ENCODE assay signal across 29 cellular contexts in the genomic region with DNA sequence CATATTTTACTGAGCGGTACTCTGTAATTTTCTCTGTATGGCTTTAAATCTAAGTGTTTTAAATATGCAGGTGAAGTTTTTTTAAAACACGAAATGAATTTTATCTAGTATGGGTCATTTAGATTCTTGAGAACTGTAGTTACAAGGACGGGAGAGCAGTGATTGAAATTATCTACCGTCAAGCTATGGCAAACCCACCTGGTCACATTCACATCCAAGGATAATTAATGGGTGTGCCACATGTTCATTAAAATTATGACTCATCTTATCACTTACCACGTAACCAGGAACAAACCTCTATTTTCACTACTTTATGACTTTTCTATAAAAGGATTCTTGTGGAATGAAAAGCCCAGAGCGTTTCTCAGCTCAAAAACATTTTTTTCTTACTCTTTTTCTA.
"Had no signal": no experiment of that assay in that cellular context is flagged by ENCODE, and none has a peak within 500 bp of the region (broad histone marks: within the 10 kb centered on the region; RNA-seq: fewer than 3 reads in every experiment).

No MANE protein-coding gene starts in this region.

- H3K27me3 ChIP-seq: adrenal gland, breast epithelium, cardiac muscle cell, colonic mucosa, esophagus squamous epithelium, gastroesophageal sphincter, heart right ventricle had no signal

- H3K4me3 ChIP-seq: adrenal gland, breast epithelium, cardiac muscle cell, colonic mucosa, esophagus squamous epithelium, gastroesophageal sphincter, heart right ventricle had no signal

- DNase-seq: activated CD4-positive, alpha-beta memory T cell treated with anti-CD3 and anti-CD28 coated beads for 36 hours; activated CD4-positive, alpha-beta T cell treated with anti-CD3 and anti-CD28 coated beads for 36 hours; activated CD4-positive, alpha-beta T cell treated with anti-CD3 and anti-CD28 coated beads, Interleukin-2, amount 10 ng/mL, durations not matched to agents 24 days and 14 days; activated CD4-positive, CD25-positive, alpha-beta regulatory T cell; activated CD4-positive, CD25-positive, alpha-beta regulatory T cell treated with anti-CD3 and anti-CD28 coated beads, Interleukin-2, amount 50 U/mL, for 72 hours; activated CD8-positive, alpha-beta memory T cell treated with anti-CD3 and anti-CD28 coated beads, Interleukin-2, amount 10 ng/mL, durations not matched to agents 7 days and 5 days; activated CD8-positive, alpha-beta memory T cell treated with anti-CD3 and anti-CD28 coated beads, Interleukin-2, amount 50 U/mL, for 4 hours; activated CD8-positive, alpha-beta T cell treated with anti-CD3 and anti-CD28 coated beads, Interleukin-2, amount 10 ng/mL, durations not matched to agents 7 days and 5 days; activated effector memory CD4-positive, alpha-beta T cell treated with anti-CD3 and anti-CD28 coated beads, Interleukin-2, amount 50 U/mL, for 16 hours; activated naive CD4-positive, alpha-beta T cell treated with anti-CD3 and anti-CD28 coated beads for 36 hours; activated naive CD8-positive, alpha-beta T cell treated with anti-CD3 and anti-CD28 coated beads for 36 hours; activated naive CD8-positive, alpha-beta T cell treated with anti-CD3 and anti-CD28 coated beads, Interleukin-2, amount 50 U/mL, for 24 hours; activated T-cell treated with anti-CD3 and anti-CD28 coated beads, Interleukin-2, amount 50 U/mL, for 1 hour; activated T-cell treated with anti-CD3 and anti-CD28 coated beads, Interleukin-2, amount 50 U/mL, for 48 hours; adrenal gland; amygdala; aorta; central memory CD4-positive, alpha-beta T cell; cerebellar nuclear complex; colonic mucosa; effector CD8-positive, alpha-beta T cell; esophagus squamous epithelium; foreskin melanocyte; heart right ventricle; T-helper 2 cell had no signal

- ATAC-seq: activated CD4-positive, alpha-beta T cell treated with anti-CD3 and anti-CD28 coated beads for 36 hours; activated CD8-positive, alpha-beta memory T cell treated with anti-CD3 and anti-CD28 coated beads, Interleukin-2, amount 10 ng/mL, durations not matched to agents 7 days and 5 days; activated CD8-positive, alpha-beta T cell treated with anti-CD3 and anti-CD28 coated beads, Interleukin-2, amount 10 ng/mL, durations not matched to agents 7 days and 5 days; activated naive CD8-positive, alpha-beta T cell treated with anti-CD3 and anti-CD28 coated beads, Interleukin-2, amount 50 U/mL, for 24 hours; gastroesophageal sphincter; heart right ventricle had no signal

- H3K36me3 ChIP-seq: adrenal gland, breast epithelium, cardiac muscle cell, colonic mucosa, esophagus squamous epithelium, gastroesophageal sphincter, heart right ventricle had no signal

- H3K27ac ChIP-seq: adrenal gland, breast epithelium, cardiac muscle cell, colonic mucosa, epithelial cell of prostate, esophagus squamous epithelium, gastroesophageal sphincter, heart right ventricle had no signal

- H3K9me3 ChIP-seq: adrenal gland, breast epithelium, colonic mucosa, esophagus squamous epithelium, gastroesophageal sphincter, heart right ventricle had no signal

- H3K4me1 ChIP-seq: adrenal gland, breast epithelium, colonic mucosa, gastroesophageal sphincter had no signal
